ENCODE assay signal across 25 cellular contexts in the genomic region with DNA sequence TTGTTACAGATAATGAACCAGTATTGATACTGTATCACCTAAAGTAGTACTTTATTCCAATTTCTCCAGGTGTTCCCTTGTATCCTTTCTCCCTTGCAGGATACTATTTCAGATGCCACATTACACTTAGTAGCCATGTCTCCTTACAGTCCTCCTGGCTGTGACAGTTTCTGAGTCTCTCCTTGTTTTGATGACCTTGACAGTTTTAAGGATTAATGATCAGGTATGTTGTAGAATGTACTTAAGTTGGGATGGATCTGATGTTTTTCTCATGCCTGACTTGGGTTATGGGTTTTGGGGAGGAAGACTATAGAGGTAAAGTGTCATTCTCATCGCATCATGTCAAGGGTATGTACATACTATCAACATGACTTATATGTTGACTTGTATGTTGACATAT.
"Had no signal": no experiment of that assay in that cellular context is flagged by ENCODE, and none has a peak within 500 bp of the region (broad histone marks: within the 10 kb centered on the region; RNA-seq: fewer than 3 reads in every experiment).

No MANE protein-coding gene starts in this region.

- H3K27me3 ChIP-seq: dorsolateral prefrontal cortex, esophagus muscularis mucosa, foreskin keratinocyte, gastroesophageal sphincter, heart left ventricle had no signal

- H3K36me3 ChIP-seq: esophagus muscularis mucosa, gastroesophageal sphincter, heart left ventricle, lower lobe of right lung had no signal

- H2AFZ ChIP-seq: hepatocyte had no signal

- H3K4me2 ChIP-seq: hepatocyte had no signal

- H3K79me2 ChIP-seq: hepatocyte had no signal

- FAIRE-seq: endothelial cell of umbilical vein, frontal cortex, kidney had no signal

- DNase-seq: dermis blood vessel endothelial cell; dorsolateral prefrontal cortex; effector CD4-positive, alpha-beta T cell; effector memory CD4-positive, alpha-beta T cell; foreskin keratinocyte; heart left ventricle; hypothalamus; immature natural killer cell; islet precursor cell; kidney; kidney glomerular epithelial cell; left ventricle myocardium superior; lower lobe of right lung; mesenchymal stem cell; naive B cell; naive thymus-derived CD8-positive, alpha-beta T cell had no signal

- H3K27ac ChIP-seq: coronary artery, esophagus muscularis mucosa, foreskin keratinocyte, gastroesophageal sphincter, hepatocyte, lower lobe of right lung had no signal

- H3K9me3 ChIP-seq: esophagus muscularis mucosa, gastroesophageal sphincter, lower lobe of right lung, mucosa of descending colon had no signal

- ATAC-seq: foreskin keratinocyte; gastroesophageal sphincter; heart left ventricle; left colon; left lobe of liver; left ventricle myocardium superior; lower lobe of right lung; mucosa of descending colon; naive thymus-derived CD8-positive, alpha-beta T cell had no signal

- H3K4me3 ChIP-seq: coronary artery, dorsolateral prefrontal cortex, esophagus muscularis mucosa, gastroesophageal sphincter, heart left ventricle, hepatocyte, lower lobe of right lung, mucosa of descending colon had no signal

- H3K4me1 ChIP-seq: foreskin keratinocyte, lower lobe of right lung had no signal
